Comparison of ENCODE assay signal across 2 cellular contexts in genomic region chr1:160411231-160411630, GRCh38.
TF ChIP-seq lines count a peak whose summit lies in the region.

No MANE protein-coding gene starts in this region.

TF ChIP-seq in HEK293, 187 proteins besides CTCF, POLR2A, EP300 and RAD21:
- TF ChIP-seq, protein P1, sequence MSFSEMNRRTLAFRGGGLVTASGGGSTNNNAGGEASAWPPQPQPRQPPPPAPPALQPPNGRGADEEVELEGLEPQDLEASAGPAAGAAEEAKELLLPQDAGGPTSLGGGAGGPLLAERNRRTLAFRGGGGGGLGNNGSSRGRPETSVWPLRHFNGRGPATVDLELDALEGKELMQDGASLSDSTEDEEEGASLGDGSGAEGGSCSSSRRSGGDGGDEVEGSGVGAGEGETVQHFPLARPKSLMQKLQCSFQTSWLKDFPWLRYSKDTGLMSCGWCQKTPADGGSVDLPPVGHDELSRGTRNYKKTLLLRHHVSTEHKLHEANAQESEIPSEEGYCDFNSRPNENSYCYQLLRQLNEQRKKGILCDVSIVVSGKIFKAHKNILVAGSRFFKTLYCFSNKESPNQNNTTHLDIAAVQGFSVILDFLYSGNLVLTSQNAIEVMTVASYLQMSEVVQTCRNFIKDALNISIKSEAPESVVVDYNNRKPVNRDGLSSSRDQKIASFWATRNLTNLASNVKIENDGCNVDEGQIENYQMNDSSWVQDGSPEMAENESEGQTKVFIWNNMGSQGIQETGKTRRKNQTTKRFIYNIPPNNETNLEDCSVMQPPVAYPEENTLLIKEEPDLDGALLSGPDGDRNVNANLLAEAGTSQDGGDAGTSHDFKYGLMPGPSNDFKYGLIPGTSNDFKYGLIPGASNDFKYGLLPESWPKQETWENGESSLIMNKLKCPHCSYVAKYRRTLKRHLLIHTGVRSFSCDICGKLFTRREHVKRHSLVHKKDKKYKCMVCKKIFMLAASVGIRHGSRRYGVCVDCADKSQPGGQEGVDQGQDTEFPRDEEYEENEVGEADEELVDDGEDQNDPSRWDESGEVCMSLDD (tag by site-specific recombination; IDR thresholded peaks at IDR 0.05) = no peak
- TF ChIP-seq TCF7L2 (IDR thresholded peaks at IDR 0.05; ENCODE audit: borderline replicate concordance, low read depth, low read length) = no peak
- TF ChIP-seq ZNF184 (tag by site-specific recombination; IDR thresholded peaks at IDR 0.05) = no peak
- no peak for TF ChIP-seq RBAK (tag by site-specific recombination; IDR thresholded peaks at IDR 0.05)
- no peak for TF ChIP-seq ZNF785 (tag by site-specific recombination; IDR thresholded peaks at IDR 0.05)
- TF ChIP-seq SCRT1 (tag by site-specific recombination; IDR thresholded peaks at IDR 0.05; ENCODE audit: borderline replicate concordance) = 0 out of 2 replicates have a peak, but pooled peaks have one; percentile 15
- no peak for TF ChIP-seq SP7 (tag by site-specific recombination; IDR thresholded peaks at IDR 0.05)
- peak; percentile 82 for TF ChIP-seq SCRT2 (tag by site-specific recombination; IDR thresholded peaks at IDR 0.05)
- TF ChIP-seq ZNF416 (tag by site-specific recombination; IDR thresholded peaks at IDR 0.05) = no peak
- TF ChIP-seq ZNF426 (tag by site-specific recombination; IDR thresholded peaks at IDR 0.05) = no peak
- TF ChIP-seq ATF2 (tag by site-specific recombination; IDR thresholded peaks at IDR 0.05; ENCODE audit: low read depth) = no peak
- no peak for TF ChIP-seq GLIS1 (tag by site-specific recombination; IDR thresholded peaks at IDR 0.05)
- 0 out of 2 replicates have a peak, but pooled peaks have one; percentile 48 for TF ChIP-seq ZNF341 (tag by site-specific recombination; IDR thresholded peaks at IDR 0.05; ENCODE audit: low read depth)
- TF ChIP-seq PRDM4 (tag by site-specific recombination; IDR thresholded peaks at IDR 0.05) = no peak
- TF ChIP-seq ZNF133 (tag by site-specific recombination; IDR thresholded peaks at IDR 0.05) = no peak
- TF ChIP-seq KLF10 (tag by site-specific recombination; IDR thresholded peaks at IDR 0.05) = no peak
- no peak for TF ChIP-seq ZNF221 (tag by site-specific recombination; IDR thresholded peaks at IDR 0.05; ENCODE audit: borderline replicate concordance)
- no peak for TF ChIP-seq ZNF558 (tag by site-specific recombination; IDR thresholded peaks at IDR 0.05)
- no peak for TF ChIP-seq FEZF1 (tag by site-specific recombination; IDR thresholded peaks at IDR 0.05)
- no peak for TF ChIP-seq ZNF704 (tag by site-specific recombination; IDR thresholded peaks at IDR 0.05)
- TF ChIP-seq ZNF548 (tag by site-specific recombination; IDR thresholded peaks at IDR 0.05) = no peak
- no peak for TF ChIP-seq ZNF747 (tag by site-specific recombination; IDR thresholded peaks at IDR 0.05)

TF ChIP-seq in neural cell, 6 proteins besides CTCF, POLR2A, EP300 and RAD21 (continued from another document):
- TF ChIP-seq, protein P2, sequence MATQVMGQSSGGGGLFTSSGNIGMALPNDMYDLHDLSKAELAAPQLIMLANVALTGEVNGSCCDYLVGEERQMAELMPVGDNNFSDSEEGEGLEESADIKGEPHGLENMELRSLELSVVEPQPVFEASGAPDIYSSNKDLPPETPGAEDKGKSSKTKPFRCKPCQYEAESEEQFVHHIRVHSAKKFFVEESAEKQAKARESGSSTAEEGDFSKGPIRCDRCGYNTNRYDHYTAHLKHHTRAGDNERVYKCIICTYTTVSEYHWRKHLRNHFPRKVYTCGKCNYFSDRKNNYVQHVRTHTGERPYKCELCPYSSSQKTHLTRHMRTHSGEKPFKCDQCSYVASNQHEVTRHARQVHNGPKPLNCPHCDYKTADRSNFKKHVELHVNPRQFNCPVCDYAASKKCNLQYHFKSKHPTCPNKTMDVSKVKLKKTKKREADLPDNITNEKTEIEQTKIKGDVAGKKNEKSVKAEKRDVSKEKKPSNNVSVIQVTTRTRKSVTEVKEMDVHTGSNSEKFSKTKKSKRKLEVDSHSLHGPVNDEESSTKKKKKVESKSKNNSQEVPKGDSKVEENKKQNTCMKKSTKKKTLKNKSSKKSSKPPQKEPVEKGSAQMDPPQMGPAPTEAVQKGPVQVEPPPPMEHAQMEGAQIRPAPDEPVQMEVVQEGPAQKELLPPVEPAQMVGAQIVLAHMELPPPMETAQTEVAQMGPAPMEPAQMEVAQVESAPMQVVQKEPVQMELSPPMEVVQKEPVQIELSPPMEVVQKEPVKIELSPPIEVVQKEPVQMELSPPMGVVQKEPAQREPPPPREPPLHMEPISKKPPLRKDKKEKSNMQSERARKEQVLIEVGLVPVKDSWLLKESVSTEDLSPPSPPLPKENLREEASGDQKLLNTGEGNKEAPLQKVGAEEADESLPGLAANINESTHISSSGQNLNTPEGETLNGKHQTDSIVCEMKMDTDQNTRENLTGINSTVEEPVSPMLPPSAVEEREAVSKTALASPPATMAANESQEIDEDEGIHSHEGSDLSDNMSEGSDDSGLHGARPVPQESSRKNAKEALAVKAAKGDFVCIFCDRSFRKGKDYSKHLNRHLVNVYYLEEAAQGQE (IDR thresholded peaks at IDR 0.05; ENCODE audit: borderline replicate concordance) = no peak
